Comparison of ENCODE assay signal across 14 cellular contexts in genomic region chr2:56476509-56477071, GRCh38.
"Had no signal": no experiment of that assay in that cellular context is flagged by ENCODE, and none has a peak within 500 bp of the region (broad histone marks: within the 10 kb centered on the region; RNA-seq: fewer than 3 reads in every experiment).

No MANE protein-coding gene starts in this region.

- H3K27me3 ChIP-seq: breast epithelium, right lobe of liver had no signal

- H3K4me1 Mint-ChIP-seq: activated CD4-positive, alpha-beta T cell treated with anti-CD3 and anti-CD28 coated beads, Interleukin-2, amount 10 ng/mL, durations not matched to agents 24 days and 14 days; activated naive CD8-positive, alpha-beta T cell treated with anti-CD3 and anti-CD28 coated beads, Interleukin-2, amount 50 U/mL, for 24 hours; activated T-helper 17 cell treated with anti-CD3 and anti-CD28 coated beads, Interleukin-2, amount 50 U/mL, for 72 hours had no signal

- ATAC-seq: activated naive CD8-positive, alpha-beta T cell treated with anti-CD3 and anti-CD28 coated beads, Interleukin-2, amount 50 U/mL, for 24 hours; activated T-helper 17 cell treated with anti-CD3 and anti-CD28 coated beads, Interleukin-2, amount 50 U/mL, for 72 hours; psoas muscle; stimulated activated naive CD8-positive, alpha-beta T cell treated with anti-CD3 and anti-CD28 coated beads, Interleukin-15, Interleukin-2, amounts not matched to agents 100 U/mL and 50 U/mL, for 24 hours had no signal

- H3K36me3 Mint-ChIP-seq: mesothelial cell of epicardium, type B pancreatic cell had no signal

- H3K4me3 ChIP-seq: breast epithelium, lung, psoas muscle, right lobe of liver had no signal

- H3K27me3 Mint-ChIP-seq: activated CD4-positive, alpha-beta T cell treated with anti-CD3 and anti-CD28 coated beads, Interleukin-2, amount 10 ng/mL, durations not matched to agents 24 days and 14 days; activated naive CD8-positive, alpha-beta T cell treated with anti-CD3 and anti-CD28 coated beads, Interleukin-2, amount 50 U/mL, for 24 hours; activated T-helper 17 cell treated with anti-CD3 and anti-CD28 coated beads, Interleukin-2, amount 50 U/mL, for 72 hours had no signal

- H3K27ac Mint-ChIP-seq: activated CD4-positive, alpha-beta T cell treated with anti-CD3 and anti-CD28 coated beads, Interleukin-2, amount 10 ng/mL, durations not matched to agents 24 days and 14 days; activated naive CD8-positive, alpha-beta T cell treated with anti-CD3 and anti-CD28 coated beads, Interleukin-2, amount 50 U/mL, for 24 hours; activated T-helper 17 cell treated with anti-CD3 and anti-CD28 coated beads, Interleukin-2, amount 50 U/mL, for 72 hours; mesothelial cell of epicardium; type B pancreatic cell had no signal

- DNase-seq: activated CD4-positive, alpha-beta T cell treated with anti-CD3 and anti-CD28 coated beads, Interleukin-2, amount 10 ng/mL, durations not matched to agents 24 days and 14 days; activated CD4-positive, CD25-positive, alpha-beta regulatory T cell; activated naive CD4-positive, alpha-beta T cell treated with Interleukin-2 at 50 U/mL for 16 hours; activated naive CD8-positive, alpha-beta T cell treated with anti-CD3 and anti-CD28 coated beads, Interleukin-2, amount 50 U/mL, for 24 hours; aorta; head of caudate nucleus; psoas muscle; right lobe of liver; stimulated activated naive CD8-positive, alpha-beta T cell treated with anti-CD3 and anti-CD28 coated beads, Interleukin-15, Interleukin-2, amounts not matched to agents 100 U/mL and 50 U/mL, for 24 hours had no signal

- H3K4me3 Mint-ChIP-seq: activated CD4-positive, alpha-beta T cell treated with anti-CD3 and anti-CD28 coated beads, Interleukin-2, amount 10 ng/mL, durations not matched to agents 24 days and 14 days; activated naive CD8-positive, alpha-beta T cell treated with anti-CD3 and anti-CD28 coated beads, Interleukin-2, amount 50 U/mL, for 24 hours; activated T-helper 17 cell treated with anti-CD3 and anti-CD28 coated beads, Interleukin-2, amount 50 U/mL, for 72 hours; mesothelial cell of epicardium; type B pancreatic cell had no signal

- H3K36me3 ChIP-seq: breast epithelium, right lobe of liver had no signal

- H3K9me3 Mint-ChIP-seq: activated CD4-positive, alpha-beta T cell treated with anti-CD3 and anti-CD28 coated beads, Interleukin-2, amount 10 ng/mL, durations not matched to agents 24 days and 14 days; activated naive CD8-positive, alpha-beta T cell treated with anti-CD3 and anti-CD28 coated beads, Interleukin-2, amount 50 U/mL, for 24 hours; mesothelial cell of epicardium; type B pancreatic cell had no signal
